1 cellular context compared by ENCODE assay signal in the genomic region with DNA sequence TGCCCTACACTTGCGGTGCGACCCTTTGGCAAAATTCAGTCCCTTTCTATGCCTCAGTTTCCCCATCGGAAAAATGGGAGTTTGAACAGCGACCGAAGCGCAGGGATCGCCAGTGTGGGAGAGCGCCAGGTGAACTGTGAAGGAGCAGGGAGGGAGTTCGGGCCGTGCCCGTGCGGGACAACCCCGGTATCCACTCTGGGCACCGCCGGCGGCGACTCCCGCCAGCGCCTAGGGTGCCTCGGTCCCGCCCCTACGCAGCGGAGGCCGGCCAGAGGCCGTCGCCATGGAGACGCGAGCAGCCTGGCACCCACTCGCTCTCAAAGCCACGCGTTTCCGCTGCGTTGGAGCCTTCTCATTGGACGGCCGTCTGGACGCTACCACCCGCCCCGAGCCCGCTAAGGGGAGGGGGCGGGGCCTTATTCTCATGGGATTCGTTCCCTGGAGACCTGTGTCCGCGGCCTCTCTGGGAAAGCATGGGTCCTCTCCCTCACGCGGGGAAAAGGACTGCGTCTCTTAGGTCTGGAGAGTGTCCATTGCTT.
TF ChIP-seq lines count a peak whose summit lies in the region.

No MANE protein-coding gene starts in this region.

TF ChIP-seq in K562, 482 proteins besides CTCF, POLR2A, EP300 and RAD21 (continued from another document and continues in another):
- TF ChIP-seq, protein P1, sequence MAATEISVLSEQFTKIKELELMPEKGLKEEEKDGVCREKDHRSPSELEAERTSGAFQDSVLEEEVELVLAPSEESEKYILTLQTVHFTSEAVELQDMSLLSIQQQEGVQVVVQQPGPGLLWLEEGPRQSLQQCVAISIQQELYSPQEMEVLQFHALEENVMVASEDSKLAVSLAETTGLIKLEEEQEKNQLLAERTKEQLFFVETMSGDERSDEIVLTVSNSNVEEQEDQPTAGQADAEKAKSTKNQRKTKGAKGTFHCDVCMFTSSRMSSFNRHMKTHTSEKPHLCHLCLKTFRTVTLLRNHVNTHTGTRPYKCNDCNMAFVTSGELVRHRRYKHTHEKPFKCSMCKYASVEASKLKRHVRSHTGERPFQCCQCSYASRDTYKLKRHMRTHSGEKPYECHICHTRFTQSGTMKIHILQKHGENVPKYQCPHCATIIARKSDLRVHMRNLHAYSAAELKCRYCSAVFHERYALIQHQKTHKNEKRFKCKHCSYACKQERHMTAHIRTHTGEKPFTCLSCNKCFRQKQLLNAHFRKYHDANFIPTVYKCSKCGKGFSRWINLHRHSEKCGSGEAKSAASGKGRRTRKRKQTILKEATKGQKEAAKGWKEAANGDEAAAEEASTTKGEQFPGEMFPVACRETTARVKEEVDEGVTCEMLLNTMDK (IDR thresholded peaks at IDR 0.05; ENCODE audit: borderline replicate concordance, insufficient read depth, low read depth, low read length, poor library complexity, severe bottlenecking) = no peak
- TF ChIP-seq, protein P2, sequence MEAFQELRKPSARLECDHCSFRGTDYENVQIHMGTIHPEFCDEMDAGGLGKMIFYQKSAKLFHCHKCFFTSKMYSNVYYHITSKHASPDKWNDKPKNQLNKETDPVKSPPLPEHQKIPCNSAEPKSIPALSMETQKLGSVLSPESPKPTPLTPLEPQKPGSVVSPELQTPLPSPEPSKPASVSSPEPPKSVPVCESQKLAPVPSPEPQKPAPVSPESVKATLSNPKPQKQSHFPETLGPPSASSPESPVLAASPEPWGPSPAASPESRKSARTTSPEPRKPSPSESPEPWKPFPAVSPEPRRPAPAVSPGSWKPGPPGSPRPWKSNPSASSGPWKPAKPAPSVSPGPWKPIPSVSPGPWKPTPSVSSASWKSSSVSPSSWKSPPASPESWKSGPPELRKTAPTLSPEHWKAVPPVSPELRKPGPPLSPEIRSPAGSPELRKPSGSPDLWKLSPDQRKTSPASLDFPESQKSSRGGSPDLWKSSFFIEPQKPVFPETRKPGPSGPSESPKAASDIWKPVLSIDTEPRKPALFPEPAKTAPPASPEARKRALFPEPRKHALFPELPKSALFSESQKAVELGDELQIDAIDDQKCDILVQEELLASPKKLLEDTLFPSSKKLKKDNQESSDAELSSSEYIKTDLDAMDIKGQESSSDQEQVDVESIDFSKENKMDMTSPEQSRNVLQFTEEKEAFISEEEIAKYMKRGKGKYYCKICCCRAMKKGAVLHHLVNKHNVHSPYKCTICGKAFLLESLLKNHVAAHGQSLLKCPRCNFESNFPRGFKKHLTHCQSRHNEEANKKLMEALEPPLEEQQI (IDR thresholded peaks at IDR 0.05) = no peak
- no peak for TF ChIP-seq KLF13 (tag; IDR thresholded peaks at IDR 0.05; ENCODE audit: borderline replicate concordance, low read depth)
- TF ChIP-seq HDAC3 (IDR thresholded peaks at IDR 0.05; ENCODE audit: borderline replicate concordance, partially characterized antibody) = no peak
- TF ChIP-seq, protein P3, sequence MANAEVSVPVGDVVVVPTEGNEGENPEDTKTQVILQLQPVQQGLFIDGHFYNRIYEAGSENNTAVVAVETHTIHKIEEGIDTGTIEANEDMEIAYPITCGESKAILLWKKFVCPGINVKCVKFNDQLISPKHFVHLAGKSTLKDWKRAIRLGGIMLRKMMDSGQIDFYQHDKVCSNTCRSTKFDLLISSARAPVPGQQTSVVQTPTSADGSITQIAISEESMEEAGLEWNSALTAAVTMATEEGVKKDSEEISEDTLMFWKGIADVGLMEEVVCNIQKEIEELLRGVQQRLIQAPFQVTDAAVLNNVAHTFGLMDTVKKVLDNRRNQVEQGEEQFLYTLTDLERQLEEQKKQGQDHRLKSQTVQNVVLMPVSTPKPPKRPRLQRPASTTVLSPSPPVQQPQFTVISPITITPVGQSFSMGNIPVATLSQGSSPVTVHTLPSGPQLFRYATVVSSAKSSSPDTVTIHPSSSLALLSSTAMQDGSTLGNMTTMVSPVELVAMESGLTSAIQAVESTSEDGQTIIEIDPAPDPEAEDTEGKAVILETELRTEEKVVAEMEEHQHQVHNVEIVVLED (CRISPR knock-in tag; IDR thresholded peaks at IDR 0.05) = no peak
- TF ChIP-seq RBM25 (IDR thresholded peaks at IDR 0.05; ENCODE audit: low read depth, low read length, severe bottlenecking) = peak; percentile 77
- TF ChIP-seq, protein P4, sequence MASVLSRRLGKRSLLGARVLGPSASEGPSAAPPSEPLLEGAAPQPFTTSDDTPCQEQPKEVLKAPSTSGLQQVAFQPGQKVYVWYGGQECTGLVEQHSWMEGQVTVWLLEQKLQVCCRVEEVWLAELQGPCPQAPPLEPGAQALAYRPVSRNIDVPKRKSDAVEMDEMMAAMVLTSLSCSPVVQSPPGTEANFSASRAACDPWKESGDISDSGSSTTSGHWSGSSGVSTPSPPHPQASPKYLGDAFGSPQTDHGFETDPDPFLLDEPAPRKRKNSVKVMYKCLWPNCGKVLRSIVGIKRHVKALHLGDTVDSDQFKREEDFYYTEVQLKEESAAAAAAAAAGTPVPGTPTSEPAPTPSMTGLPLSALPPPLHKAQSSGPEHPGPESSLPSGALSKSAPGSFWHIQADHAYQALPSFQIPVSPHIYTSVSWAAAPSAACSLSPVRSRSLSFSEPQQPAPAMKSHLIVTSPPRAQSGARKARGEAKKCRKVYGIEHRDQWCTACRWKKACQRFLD (CRISPR knock-in tag; IDR thresholded peaks at IDR 0.05) = no peak
- TF ChIP-seq NR4A1 (CRISPR knock-in tag; IDR thresholded peaks at IDR 0.05) = no peak
- no peak for TF ChIP-seq NR4A1 (tag; IDR thresholded peaks at IDR 0.05)
- TF ChIP-seq, protein P5, sequence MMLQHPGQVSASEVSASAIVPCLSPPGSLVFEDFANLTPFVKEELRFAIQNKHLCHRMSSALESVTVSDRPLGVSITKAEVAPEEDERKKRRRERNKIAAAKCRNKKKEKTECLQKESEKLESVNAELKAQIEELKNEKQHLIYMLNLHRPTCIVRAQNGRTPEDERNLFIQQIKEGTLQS (IDR thresholded peaks at IDR 0.05) = no peak
- TF ChIP-seq, protein P5 (CRISPR knock-in tag; conservative IDR thresholded peaks at IDR 0.05) = no peak
- TF ChIP-seq, protein P6, sequence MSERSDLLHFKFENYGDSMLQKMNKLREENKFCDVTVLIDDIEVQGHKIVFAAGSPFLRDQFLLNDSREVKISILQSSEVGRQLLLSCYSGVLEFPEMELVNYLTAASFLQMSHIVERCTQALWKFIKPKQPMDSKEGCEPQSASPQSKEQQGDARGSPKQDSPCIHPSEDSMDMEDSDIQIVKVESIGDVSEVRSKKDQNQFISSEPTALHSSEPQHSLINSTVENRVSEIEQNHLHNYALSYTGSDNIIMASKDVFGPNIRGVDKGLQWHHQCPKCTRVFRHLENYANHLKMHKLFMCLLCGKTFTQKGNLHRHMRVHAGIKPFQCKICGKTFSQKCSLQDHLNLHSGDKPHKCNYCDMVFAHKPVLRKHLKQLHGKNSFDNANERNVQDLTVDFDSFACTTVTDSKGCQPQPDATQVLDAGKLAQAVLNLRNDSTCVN (CRISPR knock-in tag; IDR thresholded peaks at IDR 0.05) = no peak
- no peak for TF ChIP-seq MTF1 (CRISPR knock-in tag; IDR thresholded peaks at IDR 0.05; ENCODE audit: borderline replicate concordance)
- TF ChIP-seq, protein P7, sequence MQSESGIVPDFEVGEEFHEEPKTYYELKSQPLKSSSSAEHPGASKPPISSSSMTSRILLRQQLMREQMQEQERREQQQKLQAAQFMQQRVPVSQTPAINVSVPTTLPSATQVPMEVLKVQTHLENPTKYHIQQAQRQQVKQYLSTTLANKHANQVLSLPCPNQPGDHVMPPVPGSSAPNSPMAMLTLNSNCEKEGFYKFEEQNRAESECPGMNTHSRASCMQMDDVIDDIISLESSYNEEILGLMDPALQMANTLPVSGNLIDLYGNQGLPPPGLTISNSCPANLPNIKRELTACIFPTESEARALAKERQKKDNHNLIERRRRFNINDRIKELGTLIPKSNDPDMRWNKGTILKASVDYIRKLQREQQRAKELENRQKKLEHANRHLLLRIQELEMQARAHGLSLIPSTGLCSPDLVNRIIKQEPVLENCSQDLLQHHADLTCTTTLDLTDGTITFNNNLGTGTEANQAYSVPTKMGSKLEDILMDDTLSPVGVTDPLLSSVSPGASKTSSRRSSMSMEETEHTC (IDR thresholded peaks at IDR 0.05) = no peak
- no peak for TF ChIP-seq TRIM24 (IDR thresholded peaks at IDR 0.05)
- TF ChIP-seq, protein P8, sequence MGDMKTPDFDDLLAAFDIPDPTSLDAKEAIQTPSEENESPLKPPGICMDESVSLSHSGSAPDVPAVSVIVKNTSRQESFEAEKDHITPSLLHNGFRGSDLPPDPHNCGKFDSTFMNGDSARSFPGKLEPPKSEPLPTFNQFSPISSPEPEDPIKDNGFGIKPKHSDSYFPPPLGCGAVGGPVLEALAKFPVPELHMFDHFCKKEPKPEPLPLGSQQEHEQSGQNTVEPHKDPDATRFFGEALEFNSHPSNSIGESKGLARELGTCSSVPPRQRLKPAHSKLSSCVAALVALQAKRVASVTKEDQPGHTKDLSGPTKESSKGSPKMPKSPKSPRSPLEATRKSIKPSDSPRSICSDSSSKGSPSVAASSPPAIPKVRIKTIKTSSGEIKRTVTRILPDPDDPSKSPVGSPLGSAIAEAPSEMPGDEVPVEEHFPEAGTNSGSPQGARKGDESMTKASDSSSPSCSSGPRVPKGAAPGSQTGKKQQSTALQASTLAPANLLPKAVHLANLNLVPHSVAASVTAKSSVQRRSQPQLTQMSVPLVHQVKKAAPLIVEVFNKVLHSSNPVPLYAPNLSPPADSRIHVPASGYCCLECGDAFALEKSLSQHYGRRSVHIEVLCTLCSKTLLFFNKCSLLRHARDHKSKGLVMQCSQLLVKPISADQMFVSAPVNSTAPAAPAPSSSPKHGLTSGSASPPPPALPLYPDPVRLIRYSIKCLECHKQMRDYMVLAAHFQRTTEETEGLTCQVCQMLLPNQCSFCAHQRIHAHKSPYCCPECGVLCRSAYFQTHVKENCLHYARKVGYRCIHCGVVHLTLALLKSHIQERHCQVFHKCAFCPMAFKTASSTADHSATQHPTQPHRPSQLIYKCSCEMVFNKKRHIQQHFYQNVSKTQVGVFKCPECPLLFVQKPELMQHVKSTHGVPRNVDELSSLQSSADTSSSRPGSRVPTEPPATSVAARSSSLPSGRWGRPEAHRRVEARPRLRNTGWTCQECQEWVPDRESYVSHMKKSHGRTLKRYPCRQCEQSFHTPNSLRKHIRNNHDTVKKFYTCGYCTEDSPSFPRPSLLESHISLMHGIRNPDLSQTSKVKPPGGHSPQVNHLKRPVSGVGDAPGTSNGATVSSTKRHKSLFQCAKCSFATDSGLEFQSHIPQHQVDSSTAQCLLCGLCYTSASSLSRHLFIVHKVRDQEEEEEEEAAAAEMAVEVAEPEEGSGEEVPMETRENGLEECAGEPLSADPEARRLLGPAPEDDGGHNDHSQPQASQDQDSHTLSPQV (IDR thresholded peaks at IDR 0.05) = no peak
- no peak for TF ChIP-seq ZFP36 (IDR thresholded peaks at IDR 0.05; ENCODE audit: low read depth, low read length, partially characterized antibody)
- no peak for TF ChIP-seq ZNF561 (CRISPR knock-in tag; conservative IDR thresholded peaks at IDR 0.05)
- TF ChIP-seq SUPT5H (IDR thresholded peaks at IDR 0.05) = peak; percentile 55
- TF ChIP-seq, protein P9, sequence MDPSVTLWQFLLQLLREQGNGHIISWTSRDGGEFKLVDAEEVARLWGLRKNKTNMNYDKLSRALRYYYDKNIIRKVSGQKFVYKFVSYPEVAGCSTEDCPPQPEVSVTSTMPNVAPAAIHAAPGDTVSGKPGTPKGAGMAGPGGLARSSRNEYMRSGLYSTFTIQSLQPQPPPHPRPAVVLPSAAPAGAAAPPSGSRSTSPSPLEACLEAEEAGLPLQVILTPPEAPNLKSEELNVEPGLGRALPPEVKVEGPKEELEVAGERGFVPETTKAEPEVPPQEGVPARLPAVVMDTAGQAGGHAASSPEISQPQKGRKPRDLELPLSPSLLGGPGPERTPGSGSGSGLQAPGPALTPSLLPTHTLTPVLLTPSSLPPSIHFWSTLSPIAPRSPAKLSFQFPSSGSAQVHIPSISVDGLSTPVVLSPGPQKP (CRISPR knock-in tag; IDR thresholded peaks at IDR 0.05) = no peak
- peak; percentile 2 for TF ChIP-seq RBM22 (IDR thresholded peaks at IDR 0.05; ENCODE audit: low read depth, low read length, poor library complexity, severe bottlenecking)
- TF ChIP-seq FOXM1 (IDR thresholded peaks at IDR 0.05; ENCODE audit: low read depth) = no peak
- no peak for TF ChIP-seq FOXM1 (CRISPR knock-in tag; IDR thresholded peaks at IDR 0.05; ENCODE audit: low read depth)
